ENCODE assay signal across 22 cellular contexts in genomic region chr6:149580880-149581279, GRCh38.
"Had no signal": no experiment of that assay in that cellular context is flagged by ENCODE, and none has a peak within 500 bp of the region (broad histone marks: within the 10 kb centered on the region; RNA-seq: fewer than 3 reads in every experiment).

No MANE protein-coding gene starts in this region.

- DNase-seq: IMR-90, Karpas-422, KG1, MG63, NCI-H1092, NCI-H1105 treated with DMSO at 0.1 percent for 48 hours, NCI-H1417 treated with DMSO at 0.1 percent for 48 hours, NCI-H146, NCI-H1694 treated with DMSO at 0.1 percent for 48 hours, NCI-H1930, NCI-H2081, NCI-H2107, NCI-H2227 treated with DMSO at 0.1 percent for 48 hours, NCI-H524 treated with DMSO at 0.1 percent for 48 hours, NCI-H69, NCI-H774, PC-3, SHP77, SK-N-SH, SW 1271 had no signal

- ATAC-seq: HepG2, Panc1, PC-3 had no signal

- H3K4me3 ChIP-seq: MG63 had no signal

- H3K4me2 ChIP-seq: SK-N-SH had no signal

- H3K9me3 ChIP-seq: MG63, SK-N-SH had no signal

- H3K27me3 ChIP-seq: MG63 had no signal

- FAIRE-seq: HepG2 had no signal

- H3K9ac ChIP-seq: SK-N-SH had no signal
